17 cellular contexts compared by ENCODE assay signal in genomic region chr11:114232400-114233070, GRCh38.
A peak's percentile ranks its signal among the peaks of the same experiment; 100 is the strongest.
DNase-seq lines count a peak whose midpoint lies in the region; ATAC-seq, FAIRE-seq and TF ChIP-seq lines count a peak whose summit lies in the region.
"Had no signal": no experiment of that assay in that cellular context is flagged by ENCODE, and none has a peak within 500 bp of the region (broad histone marks: within the 10 kb centered on the region; RNA-seq: fewer than 3 reads in every experiment).

No MANE protein-coding gene starts in this region.

- BruUV-seq in Caco-2 (replicated peaks; lab: Mats Ljungman, UMichigan), result no TSS peak

- no peaks in the 10 kb centered on the region; the same call in 1 of the 2 replicates for H3K23me2 ChIP-seq in H1 (ENCODE audit: low read depth, low read length)

- no peak overlapping the region for H2BK120ac ChIP-seq in H1 (replicated peaks; ENCODE audit: low read depth, low read length)

- no peak overlapping the region for H4K91ac ChIP-seq in H1 (replicated peaks; ENCODE audit: insufficient read length, low read length)

- H3K9ac ChIP-seq in H1 (replicated peaks in 1 of 4; ENCODE audit: extremely low read depth in 1 of 4, low read depth in 3 of 4, low read length in 3 of 4), result no peak overlapping the region

- H3K9me3 Mint-ChIP-seq in nephron (no peaks in the 10 kb centered on the region), Caco-2 (ENCODE audit: unreplicated experiment) (peaks cover 11% of the 10 kb centered on the region)
- H3K9me3 Mint-ChIP-seq: activated CD4-positive, alpha-beta memory T cell treated with anti-CD3 and anti-CD28 coated beads for 36 hours; activated naive CD4-positive, alpha-beta T cell treated with anti-CD3 and anti-CD28 coated beads, Interleukin-2, amount 50 U/mL, for 24 hours had no signal

- H4K20me1 ChIP-seq in H1 (replicated peaks in 1 of 2; ENCODE audit: control insufficient read depth in 1 of 2, insufficient read depth in 2 of 2, low read length in 2 of 2), result no peaks in the 10 kb centered on the region

- H3K9me3 ChIP-seq in H1 (ENCODE audit: insufficient read depth in 2 of 2, low read depth in 1 of 2, low read length in 1 of 2) (no peaks in the 10 kb centered on the region), Caco-2 (no peaks in the 10 kb centered on the region)

- H3K27me3 ChIP-seq in H1 (replicated peaks in 1 of 4; ENCODE audit: control insufficient read depth in 3 of 4, extremely low read depth in 1 of 4, insufficient read depth in 3 of 4, low read length in 3 of 4) (peaks cover 0 to 13% (median 5%) of the 10 kb centered on the region in 4 experiments; a peak in 3 of 7 replicates), Caco-2 (replicated peaks; ENCODE audit: control insufficient read depth, insufficient read depth, low read length) (no peaks in the 10 kb centered on the region)

- DNase-seq in NCI-H146 treated with DMSO at 0.1 percent for 48 hours (lab: John Stamatoyannopoulos, UW; ENCODE audit: unreplicated experiment) (peak; percentile 62), H1 (ENCODE audit: low read depth in 1 of 2, low spot score in 2 of 2) (peak in 1 of 2 experiments; percentile 69), Caco-2 (no peak), islet precursor cell (no peak), D721Med (ENCODE audit: insufficient read length, low spot score) (no peak)
- DNase-seq: activated CD4-positive, alpha-beta memory T cell treated with anti-CD3 and anti-CD28 coated beads for 36 hours; activated T-cell treated with anti-CD3 and anti-CD28 coated beads, Interleukin-2, amount 50 U/mL, for 1 hour; glutamatergic neuron; NCI-H2081; NCI-H524 treated with DMSO at 0.1 percent for 48 hours; stimulated activated CD4-positive, alpha-beta T cell treated with anti-CD3 and anti-CD28 coated beads, Interleukin-2, amount 100 ng/mL, for 24 hours had no signal

- H3K4ac ChIP-seq in H1 (replicated peaks; ENCODE audit: insufficient read length, low read depth, low read length), result no peak overlapping the region

- FAIRE-seq in H1 (lab: Jason Lieb, UNC) (no peak), D721Med (lab: Jason Lieb, UNC) (no peak)

- intact Hi-C loops in Caco-2 (cut with micrococcal nuclease; ENCODE audit: unreplicated experiment), result no loop called here

- no peak overlapping the region for H3K4me3 ChIP-seq in H1 (ENCODE audit: extremely low read depth in 1 of 4, insufficient read depth in 2 of 4, low read depth in 3 of 4, low read length in 4 of 4)
- H3K4me3 ChIP-seq in Caco-2 (ENCODE audit: low read depth, low read length), result no peak overlapping the region
- H3K4me3 ChIP-seq: coronary artery had no signal

- H3K27me3 Mint-ChIP-seq in nephron (ENCODE audit: low read depth) (peaks cover 63% of the 10 kb centered on the region), Caco-2 (ENCODE audit: insufficient read depth, unreplicated experiment) (no peaks in the 10 kb centered on the region)
- H3K27me3 Mint-ChIP-seq: activated CD4-positive, alpha-beta memory T cell treated with anti-CD3 and anti-CD28 coated beads for 36 hours; activated naive CD4-positive, alpha-beta T cell treated with anti-CD3 and anti-CD28 coated beads, Interleukin-2, amount 50 U/mL, for 24 hours had no signal

- no peak overlapping the region for H3K18ac ChIP-seq in H1 (ENCODE audit: extremely low read depth, low read length)

- TF ChIP-seq CTCF in C4-2B (conservative IDR thresholded peaks at IDR 0.05) (no peak), H1 (IDR thresholded peaks at IDR 0.05; ENCODE audit: control extremely low read depth in 1 of 3, insufficient read depth in 1 of 3, low read depth in 1 of 3, low read length in 3 of 3) (no peak), nephron (IDR thresholded peaks at IDR 0.05; ENCODE audit: unreplicated experiment in 3 of 3) (no peak), Caco-2 (IDR thresholded peaks at IDR 0.05; ENCODE audit: insufficient read depth in 1 of 2, low read depth in 1 of 2, low read length in 1 of 2, severe bottlenecking in 1 of 2, unreplicated experiment in 1 of 2) (no peak), D721Med (IDR thresholded peaks at IDR 0.05; ENCODE audit: insufficient read depth, missing control alignments) (no peak)

- no peak overlapping the region for H4K8ac ChIP-seq in H1 (ENCODE audit: extremely low read depth, insufficient read depth, low read length)

- H3K79me2 ChIP-seq in H1 (ENCODE audit: control insufficient read depth in 1 of 2, insufficient read depth in 2 of 2, low read length in 2 of 2), result no peaks in the 10 kb centered on the region

- peak overlapping the region in 1 of 3 experiments; percentile 8 for H3K27ac Mint-ChIP-seq in nephron
- H3K27ac Mint-ChIP-seq in Caco-2 (ENCODE audit: unreplicated experiment), result no peak overlapping the region
- H3K27ac Mint-ChIP-seq: activated CD4-positive, alpha-beta memory T cell treated with anti-CD3 and anti-CD28 coated beads for 36 hours; activated naive CD4-positive, alpha-beta T cell treated with anti-CD3 and anti-CD28 coated beads, Interleukin-2, amount 50 U/mL, for 24 hours had no signal

- no peak overlapping the region for H3K23ac ChIP-seq in H1 (ENCODE audit: insufficient read length)

- H2BK15ac ChIP-seq in H1 (ENCODE audit: low read length), result no peak overlapping the region

- TF ChIP-seq RAD21 in H1 (IDR thresholded peaks at IDR 0.05 in 1 of 2, conservative IDR thresholded peaks at IDR 0.05 in 1 of 2; ENCODE audit: low read depth in 2 of 2, low read length in 2 of 2), result no peak

- TF ChIP-seq EP300 in H1 (IDR thresholded peaks at IDR 0.05; ENCODE audit: borderline replicate concordance in 1 of 2, low read depth in 2 of 2, low read length in 2 of 2), result no peak

- H4K5ac ChIP-seq in H1 (ENCODE audit: insufficient read length, low read depth, low read length), result no peak overlapping the region

- H2BK12ac ChIP-seq in H1 (ENCODE audit: low read depth, low read length), result no peak overlapping the region

- POLR2A ChIA-PET in H1 (lab: Charles Lee; ENCODE audit: partially characterized antibody), result no interaction called here
- POLR2A ChIA-PET in Caco-2 (lab: Charles Lee), result no interaction called here

- no peak overlapping the region for H2AFZ ChIP-seq in H1 (ENCODE audit: low read length)

- H3K36me3 Mint-ChIP-seq in nephron (ENCODE audit: low read depth) (no peaks in the 10 kb centered on the region), Caco-2 (ENCODE audit: insufficient read depth, unreplicated experiment) (no peaks in the 10 kb centered on the region)
- H3K36me3 Mint-ChIP-seq: activated CD4-positive, alpha-beta memory T cell treated with anti-CD3 and anti-CD28 coated beads for 36 hours; activated naive CD4-positive, alpha-beta T cell treated with anti-CD3 and anti-CD28 coated beads, Interleukin-2, amount 50 U/mL, for 24 hours had no signal

- H2AK5ac ChIP-seq in H1 (ENCODE audit: low read depth, low read length), result no peak overlapping the region

- H3K4me1 ChIP-seq in H1 (replicated peaks in 1 of 4; ENCODE audit: control insufficient read depth in 3 of 4, insufficient read depth in 4 of 4, low read length in 3 of 4) (peaks cover under 1 to 11% (median 5%) of the 10 kb centered on the region in 4 experiments; a peak in 5 of 7 replicates), Caco-2 (no peaks in the 10 kb centered on the region)

- H2BK5ac ChIP-seq in H1 (ENCODE audit: low read depth, low read length), result no peak overlapping the region

- H3K14ac ChIP-seq in H1 (ENCODE audit: insufficient read length), result no peak overlapping the region

- H2BK20ac ChIP-seq in H1 (ENCODE audit: low read length), result no peak overlapping the region

- H3K4me1 Mint-ChIP-seq in nephron (peaks cover 18% of the 10 kb centered on the region), Caco-2 (ENCODE audit: low read depth, unreplicated experiment) (peaks cover 9% of the 10 kb centered on the region)
- H3K4me1 Mint-ChIP-seq: activated naive CD4-positive, alpha-beta T cell treated with anti-CD3 and anti-CD28 coated beads, Interleukin-2, amount 50 U/mL, for 24 hours had no signal

- peak overlapping the region; percentile 9 to 58 (median 51) for H3K4me3 Mint-ChIP-seq in nephron
- no peak overlapping the region for H3K4me3 Mint-ChIP-seq in Caco-2 (ENCODE audit: unreplicated experiment)
- H3K4me3 Mint-ChIP-seq: activated CD4-positive, alpha-beta memory T cell treated with anti-CD3 and anti-CD28 coated beads for 36 hours; activated naive CD4-positive, alpha-beta T cell treated with anti-CD3 and anti-CD28 coated beads, Interleukin-2, amount 50 U/mL, for 24 hours had no signal

- H3K56ac ChIP-seq in H1 (replicated peaks; ENCODE audit: insufficient read length, low read depth, low read length), result no peak overlapping the region

- H3K27ac ChIP-seq in C4-2B (peak overlapping the region; percentile 62; the same call in 1 of the 2 replicates), H1 (ENCODE audit: low read depth, low read length) (no peak overlapping the region)

- no peak for ATAC-seq in GM18907 (IDR thresholded peaks at IDR 0.05; ENCODE audit: unreplicated experiment)
- ATAC-seq: Panc1 had no signal

- no peaks in the 10 kb centered on the region for H3K79me1 ChIP-seq in H1 (ENCODE audit: low read depth, low read length)

- CTCF ChIA-PET in H1 (lab: Charles Lee; ENCODE audit: partially characterized antibody), result interaction anchor here (1.8 to 3.4 kb wide), 4 partner anchors 19 to 206 kb away, joined by 6 to 14 read pairs (median 10); no protein-coding TSS in a partner anchor
- CTCF ChIA-PET in Caco-2 (lab: Charles Lee), result interaction anchor here (0.5 kb wide), 1 partner anchor 14 kb away, joined by 3 read pairs; no protein-coding TSS in a partner anchor

- H3K36me3 ChIP-seq in H1 (ENCODE audit: control insufficient read depth in 2 of 4, insufficient read depth in 4 of 4, low read length in 3 of 4) (no peaks in the 10 kb centered on the region), Caco-2 (ENCODE audit: control insufficient read depth, insufficient read depth, low read length) (no peaks in the 10 kb centered on the region)

- TF ChIP-seq POLR2A in H1 (IDR thresholded peaks at IDR 0.05; ENCODE audit: control extremely low read depth in 1 of 2, low read depth in 2 of 2, low read length in 2 of 2), result no peak

- WGBS in H1 (ENCODE audit: extremely low coverage in 1 of 2, insufficient coverage in 1 of 2, insufficient read length in 1 of 2, insufficient replicate concordance in 2 of 2, low coverage in 1 of 2, low lambda C conversion rate in 2 of 2, missing lambda C conversion rate in 1 of 2), 2 experiments, result 79% methylated on average over 17 of the region's 20 CpGs; no CpG with 5 or more reads in 1 of the 2 experiments

- no peak overlapping the region for H3K4me2 ChIP-seq in H1 (ENCODE audit: insufficient read depth in 1 of 2, low read depth in 2 of 2, low read length in 2 of 2)

TF ChIP-seq in H1, 55 proteins besides CTCF, POLR2A, EP300 and RAD21 (continues in another document):
- TF ChIP-seq SIX5 (IDR thresholded peaks at IDR 0.05; ENCODE audit: low read depth, low read length) (no peak), GABPA (IDR thresholded peaks at IDR 0.05; ENCODE audit: borderline replicate concordance, insufficient read depth, low read length) (no peak), TCF12 (IDR thresholded peaks at IDR 0.05; ENCODE audit: low read depth, low read length) (peak; percentile 72), BCL11A (IDR thresholded peaks at IDR 0.05; ENCODE audit: low read depth in 2 of 2, low read length in 2 of 2) (no peak), SIRT6 (IDR thresholded peaks at IDR 0.05; ENCODE audit: low read length) (no peak), JUND (IDR thresholded peaks at IDR 0.05; ENCODE audit: low read length) (no peak), RFX5 (IDR thresholded peaks at IDR 0.05; ENCODE audit: borderline replicate concordance, low read depth, low read length) (no peak)
